8 cellular contexts compared by ENCODE assay signal in the genomic region with DNA sequence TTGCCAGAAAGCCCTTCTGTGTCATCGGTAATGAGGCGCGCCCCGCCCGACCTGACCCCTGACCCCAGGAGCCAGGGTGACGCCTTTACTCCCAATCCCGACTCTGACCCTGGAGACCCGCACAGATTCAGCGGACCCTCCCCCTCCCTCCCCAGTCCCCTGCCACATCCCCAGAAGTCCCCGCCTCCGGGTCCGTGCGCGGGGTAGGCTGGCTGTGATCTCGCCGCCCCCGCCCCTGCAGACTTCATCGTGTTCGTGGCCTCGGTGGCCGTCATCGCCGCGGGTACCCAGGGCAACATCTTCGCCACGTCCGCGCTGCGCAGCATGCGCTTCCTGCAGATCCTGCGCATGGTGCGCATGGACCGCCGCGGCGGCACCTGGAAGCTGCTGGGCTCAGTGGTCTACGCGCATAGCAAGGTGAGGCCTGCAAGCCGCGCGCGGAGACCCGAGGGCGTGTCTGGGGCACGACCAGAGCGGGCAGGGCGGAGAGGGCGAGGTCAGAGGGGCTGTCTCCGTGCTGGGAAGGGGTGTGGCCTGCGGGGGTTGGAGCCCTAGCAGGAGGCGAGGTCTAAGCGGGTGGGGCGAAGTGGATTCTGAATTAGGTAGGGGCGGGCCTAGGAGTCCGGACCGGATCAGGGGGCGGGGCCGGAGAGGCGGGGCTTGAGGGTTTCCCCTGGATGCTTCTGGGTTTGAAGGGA. TPM values are rescaled to one million over a fixed set of nuclear protein-coding genes. Genes with fewer than 3 reads are reported as not detected.
A peak's percentile ranks its signal among the peaks of the same experiment; 100 is the strongest.
DNase-seq lines count a peak whose midpoint lies in the region; ATAC-seq and TF ChIP-seq lines count a peak whose summit lies in the region.

No MANE protein-coding gene starts in this region.

- POLR2A ChIA-PET in CD4-positive, alpha-beta T cell (lab: Charles Lee) = interaction anchor here (0.5 to 1.8 kb wide), 5 partner anchors 16 to 127 kb away, joined by 3 to 10 read pairs (median 4); a partner anchor contains a TSS

- no peak for TF ChIP-seq CTCF in CD4-positive, alpha-beta T cell (IDR thresholded peaks at IDR 0.05)

- H3K27me3 ChIP-seq in CD4-positive, alpha-beta T cell (ENCODE audit: control insufficient read depth, insufficient read depth, low read length) = no peaks in the 10 kb centered on the region
- no peaks in the 10 kb centered on the region for H3K27me3 ChIP-seq in right cardiac atrium (ENCODE audit: control insufficient read depth, insufficient read depth)

- no peaks in the 10 kb centered on the region for H3K9me3 ChIP-seq in CD4-positive, alpha-beta T cell (ENCODE audit: control insufficient read depth, low read length)
- no peaks in the 10 kb centered on the region for H3K9me3 ChIP-seq in right cardiac atrium (ENCODE audit: control insufficient read depth, low read length)

- H3K4me1 Mint-ChIP-seq in CD4-positive, alpha-beta T cell (ENCODE audit: low read depth) = peaks cover 13% of the 10 kb centered on the region

- peak overlapping the region; percentile 12 for H3K4me3 ChIP-seq in right cardiac atrium (ENCODE audit: low read length)

- peak overlapping the region; percentile 41 for H3K27ac ChIP-seq in CD4-positive, alpha-beta T cell (ENCODE audit: low read depth, low read length)
- no peak overlapping the region for H3K27ac ChIP-seq in right cardiac atrium (ENCODE audit: low read length)

- no peaks in the 10 kb centered on the region for H3K27me3 Mint-ChIP-seq in CD4-positive, alpha-beta T cell

- H3K36me3 Mint-ChIP-seq in CD4-positive, alpha-beta T cell (ENCODE audit: low read depth) = no peaks in the 10 kb centered on the region

- H3K27ac Mint-ChIP-seq in CD4-positive, alpha-beta T cell = peak overlapping the region; percentile 88

- WGBS in right cardiac atrium = 5% methylated on average over 59 of the region's 59 CpGs

- H3K4me1 ChIP-seq in right cardiac atrium (ENCODE audit: control insufficient read depth, insufficient read depth, low read length) = no peaks in the 10 kb centered on the region

- peak overlapping the region; percentile 92 for H3K4me3 Mint-ChIP-seq in CD4-positive, alpha-beta T cell

- peak; percentile 80 to 90 (median 84) for DNase-seq in CD4-positive, alpha-beta T cell
- DNase-seq in NCI-H748 (lab: John Stamatoyannopoulos, UW; ENCODE audit: unreplicated experiment) (peak; percentile 100), activated gamma-delta T cell treated with Interleukin-2 at 50 U/mL for 16 hours (peak; percentile 83), right cardiac atrium (peak; percentile 78 to 89 (median 88)), AG08396 (ENCODE audit: low spot score) (no peak), NCI-H2107 (lab: John Stamatoyannopoulos, UW) (no peak)
- DNase-seq in stimulated activated CD4-positive, alpha-beta T cell treated with anti-CD3 and anti-CD28 coated beads, Interleukin-12 subunit alpha, Interleukin-12 subunit beta, amount 100 ng/mL, for 4 hours = peak; percentile 80

- ATAC-seq in CD4-positive, alpha-beta T cell (ENCODE audit: poor library complexity) = peak; percentile 96
- ATAC-seq in GM21723 (IDR thresholded peaks at IDR 0.05; ENCODE audit: unreplicated experiment) (peak; percentile 80), right cardiac atrium (peak; percentile 87 to 92)

- H3K9me3 Mint-ChIP-seq in CD4-positive, alpha-beta T cell = no peaks in the 10 kb centered on the region

- intact Hi-C loops in CD4-positive, alpha-beta T cell (cut with DNase I, micrococcal nuclease) = loop anchor here (1.0 to 2.0 kb wide), 2 partner anchors 16 to 44 kb away; a partner anchor contains a TSS
- intact Hi-C loops in right cardiac atrium (cut with DNase I) = no loop called here

- CTCF ChIA-PET in CD4-positive, alpha-beta T cell (lab: Charles Lee) = interaction anchor here (1.3 kb wide), 1 partner anchor 44 kb away, joined by 3 read pairs; no protein-coding TSS in a partner anchor

RNA-seq across cellular contexts. Expression of a gene that starts 34.8 kb away (rescaled TPM):
- under 1 TPM; 0.25 to 0.30 TPM for total RNA-seq in CD4-positive, alpha-beta T cell
- 1 to 10 TPM in 2 of 4 donors, under 1 TPM in 2; 0.71 to 1.8 (median 1.00) TPM for total RNA-seq in right cardiac atrium
- 0.88 TPM for polyA plus RNA-seq in right cardiac atrium

RNA-seq across cellular contexts. Expression of a gene that starts 43.8 kb away (rescaled TPM):
- total RNA-seq in CD4-positive, alpha-beta T cell = 10 to 100 TPM; 51.6 to 52.0 TPM
- total RNA-seq in right cardiac atrium = 10 to 100 TPM; 19.9 to 44.5 (median 38.2) TPM
- 13.7 TPM for polyA plus RNA-seq in right cardiac atrium

Comparison
In these comparisons a context has a peak if more than half of its experiments do, and no peak if none do; other contexts are left out.
1. DNase-seq: peak in CD4-positive, alpha-beta T cell (10 of 10), NCI-H748 (single experiment), activated gamma-delta T cell treated with Interleukin-2 at 50 U/mL for 16 hours (single experiment), right cardiac atrium (3 of 3) and stimulated activated CD4-positive, alpha-beta T cell treated with anti-CD3 and anti-CD28 coated beads, Interleukin-12 subunit alpha, Interleukin-12 subunit beta, amount 100 ng/mL, for 4 hours (single experiment); none in AG08396 (single experiment) and NCI-H2107 (single experiment).
2. intact Hi-C loops: an anchor here in CD4-positive, alpha-beta T cell (1.0 to 2.0 kb wide); none called in right cardiac atrium.
3. Peak in every context shown above with its lines, with median percentiles within 50 percentile points of each other: ATAC-seq.